ENCODE assay signal across 9 cellular contexts in the genomic region with DNA sequence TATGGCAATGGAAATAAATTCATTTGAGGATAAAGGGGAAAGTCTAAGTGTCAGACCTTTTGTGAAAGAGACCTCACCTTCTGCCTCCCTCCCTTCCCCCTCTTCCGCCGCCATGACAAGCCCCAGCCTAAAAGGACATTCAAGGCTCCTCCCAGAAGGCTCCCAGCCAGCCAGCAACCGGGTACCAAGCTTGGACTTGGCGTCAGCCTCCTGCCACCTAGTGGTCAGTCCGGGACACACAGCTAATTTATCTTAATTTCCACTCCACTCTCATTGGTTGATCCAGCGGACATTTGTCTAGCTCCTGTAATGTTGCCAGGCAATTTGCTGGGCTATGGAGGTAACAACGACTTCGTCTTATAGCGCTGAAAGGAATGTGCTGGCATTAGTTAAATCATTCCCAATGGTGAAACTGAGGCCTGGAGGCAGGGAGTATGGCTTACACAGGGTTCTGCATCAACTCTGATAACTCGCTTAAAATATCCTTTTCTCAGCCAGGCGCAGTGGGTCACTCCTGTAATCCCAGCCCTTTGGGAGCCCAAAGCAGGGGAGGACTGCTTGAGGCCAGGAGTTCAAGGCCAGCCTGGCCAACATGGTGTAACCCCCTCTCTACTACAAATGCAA. TPM values are rescaled to one million over a fixed set of nuclear protein-coding genes. Genes with fewer than 3 reads are reported as not detected.
DNase-seq lines count a peak whose midpoint lies in the region; ATAC-seq and TF ChIP-seq lines count a peak whose summit lies in the region.
"Had no signal": no experiment of that assay in that cellular context is flagged by ENCODE, and none has a peak within 500 bp of the region (broad histone marks: within the 10 kb centered on the region; RNA-seq: fewer than 3 reads in every experiment).

No MANE protein-coding gene starts in this region.

- DNase-seq in GM12865 (ENCODE audit: low read depth) = peak; percentile 91
- DNase-seq in NAMALWA (ENCODE audit: low spot score) = peak; percentile 90
- DNase-seq in SK-N-SH = peak; percentile 85
- DNase-seq in activated naive CD4-positive, alpha-beta T cell treated with anti-CD3 and anti-CD28 coated beads, Interleukin-2, amount 50 U/mL, for 72 hours (ENCODE audit: low spot score in 2 of 2) = peak; percentile 71 to 83
- peak; percentile 85 to 88 for DNase-seq in cardiac muscle cell (ENCODE audit: low read depth in 1 of 2, low spot score in 1 of 2)
- DNase-seq in progenitor cell of endocrine pancreas (ENCODE audit: low spot score, unreplicated experiment) = peak; percentile 71
- no peak for DNase-seq in NCI-H1105 (lab: John Stamatoyannopoulos, UW)

- no peak overlapping the region for H3K27ac Mint-ChIP-seq in activated naive CD4-positive, alpha-beta T cell treated with anti-CD3 and anti-CD28 coated beads, Interleukin-2, amount 50 U/mL, for 72 hours
- no peak overlapping the region for H3K27ac Mint-ChIP-seq in progenitor cell of endocrine pancreas

- TF ChIP-seq RAD21 in SK-N-SH (IDR thresholded peaks at IDR 0.05; ENCODE audit: low read length) = peak; percentile 86

- peak overlapping the region; percentile 39; the same call in 1 of the 2 replicates for H3K4me2 ChIP-seq in SK-N-SH

- H3K79me2 ChIP-seq in SK-N-SH (ENCODE audit: insufficient read depth) = no peaks in the 10 kb centered on the region

- no peaks in the 10 kb centered on the region for H3K36me3 Mint-ChIP-seq in activated naive CD4-positive, alpha-beta T cell treated with anti-CD3 and anti-CD28 coated beads, Interleukin-2, amount 50 U/mL, for 72 hours
- H3K36me3 Mint-ChIP-seq in progenitor cell of endocrine pancreas (ENCODE audit: insufficient read depth) = no peaks in the 10 kb centered on the region

- WGBS in SK-N-SH (ENCODE audit: low lambda C conversion rate) = 15% methylated on average over 11 of the region's 11 CpGs

- H4K20me1 ChIP-seq in SK-N-SH (ENCODE audit: insufficient read depth) = no peaks in the 10 kb centered on the region

- POLR2A ChIA-PET in SK-N-SH (lab: Yijun Ruan, JAX) = interaction anchor here (0.6 kb wide), 1 partner anchor 429 kb away, joined by 3 read pairs; no protein-coding TSS in a partner anchor

- no peak overlapping the region for H3K4me3 ChIP-seq in GM12865 (ENCODE audit: low read depth, low read length)
- peak overlapping the region in 1 of 2 experiments; percentile 14; a peak in 1 of 4 replicates for H3K4me3 ChIP-seq in SK-N-SH (ENCODE audit: low read depth in 2 of 2, low read length in 1 of 2)
- no peak overlapping the region for H3K4me3 ChIP-seq in cardiac muscle cell

- H3K4me3 Mint-ChIP-seq in progenitor cell of endocrine pancreas (ENCODE audit: low read depth) = no peak overlapping the region

- no peaks in the 10 kb centered on the region for H3K9me3 Mint-ChIP-seq in activated naive CD4-positive, alpha-beta T cell treated with anti-CD3 and anti-CD28 coated beads, Interleukin-2, amount 50 U/mL, for 72 hours
- H3K9me3 Mint-ChIP-seq in progenitor cell of endocrine pancreas (ENCODE audit: low read depth) = no peaks in the 10 kb centered on the region

- peak in 1 of 2 experiments; percentile 44; a peak in 1 of 4 replicates for TF ChIP-seq EP300 in SK-N-SH (IDR thresholded peaks at IDR 0.05; ENCODE audit: borderline replicate concordance in 1 of 2, low read depth in 1 of 2, low read length in 1 of 2)

- peak; percentile 86 for TF ChIP-seq CTCF in GM12865 (IDR thresholded peaks at IDR 0.05; ENCODE audit: insufficient read depth, low read depth, low read length, missing control alignments)
- peak; percentile 92 for TF ChIP-seq CTCF in SK-N-SH (IDR thresholded peaks at IDR 0.05)
- TF ChIP-seq CTCF in cardiac muscle cell (IDR thresholded peaks at IDR 0.05; ENCODE audit: low read depth, low read length) = peak; percentile 85
- peak; percentile 92 for TF ChIP-seq CTCF in progenitor cell of endocrine pancreas (IDR thresholded peaks at IDR 0.05; ENCODE audit: unreplicated experiment)

- H2AFZ ChIP-seq in SK-N-SH (ENCODE audit: low read depth) = peak overlapping the region; percentile 79

- no peaks in the 10 kb centered on the region for H3F3A ChIP-seq in SK-N-SH (replicated peaks; ENCODE audit: insufficient read depth)

- peak; percentile 94 for ATAC-seq in HG02571 (IDR thresholded peaks at IDR 0.05; ENCODE audit: unreplicated experiment)
- peak; percentile 96 to 97 for ATAC-seq in activated naive CD4-positive, alpha-beta T cell treated with anti-CD3 and anti-CD28 coated beads, Interleukin-2, amount 50 U/mL, for 72 hours

- peaks cover 3% of the 10 kb centered on the region for H3K27me3 Mint-ChIP-seq in progenitor cell of endocrine pancreas

- H3K27me3 ChIP-seq in SK-N-SH (ENCODE audit: insufficient read depth) = no peaks in the 10 kb centered on the region
- H3K27me3 ChIP-seq in cardiac muscle cell = no peaks in the 10 kb centered on the region

- H3K4me1 ChIP-seq in SK-N-SH (ENCODE audit: control insufficient read depth in 1 of 2, insufficient read depth in 2 of 2, low read depth in 1 of 2, low read length in 1 of 2) = no peaks in the 10 kb centered on the region; a peak in 1 of 4 replicates
- H3K4me1 ChIP-seq in cardiac muscle cell (ENCODE audit: low read depth) = no peaks in the 10 kb centered on the region

- no peaks in the 10 kb centered on the region for H3K9me2 ChIP-seq in SK-N-SH

- no peak overlapping the region for H3K9ac ChIP-seq in SK-N-SH

- H3K9me3 ChIP-seq in SK-N-SH (no peaks in the 10 kb centered on the region), cardiac muscle cell (ENCODE audit: low read depth) (no peaks in the 10 kb centered on the region)

- no peak overlapping the region for H3K27ac ChIP-seq in SK-N-SH (ENCODE audit: low read depth in 2 of 2, low read length in 1 of 2)
- no peak overlapping the region for H3K27ac ChIP-seq in cardiac muscle cell

- H3K36me3 ChIP-seq in SK-N-SH (replicated peaks in 1 of 2; ENCODE audit: control insufficient read depth in 1 of 2, insufficient read depth in 2 of 2, low read length in 1 of 2) (no peaks in the 10 kb centered on the region), cardiac muscle cell (no peaks in the 10 kb centered on the region)

- H3K4me1 Mint-ChIP-seq in progenitor cell of endocrine pancreas (ENCODE audit: low read depth) = peaks cover 2% of the 10 kb centered on the region

- CTCF ChIA-PET in SK-N-SH (lab: Yijun Ruan, JAX) = interaction anchor here (0.6 to 4.0 kb wide), 42 partner anchors 8 to 775 kb away, joined by 3 to 28 read pairs (median 4); a partner anchor contains a TSS

TF ChIP-seq in SK-N-SH, 30 proteins besides CTCF, POLR2A, EP300 and RAD21:
- TF ChIP-seq CHD2 (IDR thresholded peaks at IDR 0.05; ENCODE audit: low read length, partially characterized antibody) (peak; percentile 60), SMC3 (IDR thresholded peaks at IDR 0.05; ENCODE audit: low read depth, low read length) (peak; percentile 81), TCF12 (IDR thresholded peaks at IDR 0.05) (no peak), GABPA (IDR thresholded peaks at IDR 0.05; ENCODE audit: low read depth) (no peak), RFX5 (IDR thresholded peaks at IDR 0.05; ENCODE audit: low read length) (peak; percentile 87), YY1 (IDR thresholded peaks at IDR 0.05; ENCODE audit: low read depth) (peak; percentile 78), FOXJ3 (CRISPR knock-in tag; IDR thresholded peaks at IDR 0.05) (no peak), NFIC (IDR thresholded peaks at IDR 0.05; ENCODE audit: borderline replicate concordance) (peak; percentile 37; the same call in 1 of the 2 replicates), MXI1 (IDR thresholded peaks at IDR 0.05; ENCODE audit: low read depth, low read length) (0 out of 2 replicates have a peak, but pooled peaks have one; percentile 18), FOXM1 (IDR thresholded peaks at IDR 0.05; ENCODE audit: low read depth) (no peak), TAF1 (IDR thresholded peaks at IDR 0.05; ENCODE audit: borderline replicate concordance, low read depth, low read length) (0 out of 2 replicates have a peak, but pooled peaks have one; percentile 32)
- TF ChIP-seq, protein P1, sequence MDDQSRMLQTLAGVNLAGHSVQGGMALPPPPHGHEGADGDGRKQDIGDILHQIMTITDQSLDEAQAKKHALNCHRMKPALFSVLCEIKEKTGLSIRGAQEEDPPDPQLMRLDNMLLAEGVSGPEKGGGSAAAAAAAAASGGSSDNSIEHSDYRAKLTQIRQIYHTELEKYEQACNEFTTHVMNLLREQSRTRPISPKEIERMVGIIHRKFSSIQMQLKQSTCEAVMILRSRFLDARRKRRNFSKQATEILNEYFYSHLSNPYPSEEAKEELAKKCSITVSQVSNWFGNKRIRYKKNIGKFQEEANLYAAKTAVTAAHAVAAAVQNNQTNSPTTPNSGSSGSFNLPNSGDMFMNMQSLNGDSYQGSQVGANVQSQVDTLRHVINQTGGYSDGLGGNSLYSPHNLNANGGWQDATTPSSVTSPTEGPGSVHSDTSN (IDR thresholded peaks at IDR 0.05) = peak; percentile 88
- TF ChIP-seq, protein P2, sequence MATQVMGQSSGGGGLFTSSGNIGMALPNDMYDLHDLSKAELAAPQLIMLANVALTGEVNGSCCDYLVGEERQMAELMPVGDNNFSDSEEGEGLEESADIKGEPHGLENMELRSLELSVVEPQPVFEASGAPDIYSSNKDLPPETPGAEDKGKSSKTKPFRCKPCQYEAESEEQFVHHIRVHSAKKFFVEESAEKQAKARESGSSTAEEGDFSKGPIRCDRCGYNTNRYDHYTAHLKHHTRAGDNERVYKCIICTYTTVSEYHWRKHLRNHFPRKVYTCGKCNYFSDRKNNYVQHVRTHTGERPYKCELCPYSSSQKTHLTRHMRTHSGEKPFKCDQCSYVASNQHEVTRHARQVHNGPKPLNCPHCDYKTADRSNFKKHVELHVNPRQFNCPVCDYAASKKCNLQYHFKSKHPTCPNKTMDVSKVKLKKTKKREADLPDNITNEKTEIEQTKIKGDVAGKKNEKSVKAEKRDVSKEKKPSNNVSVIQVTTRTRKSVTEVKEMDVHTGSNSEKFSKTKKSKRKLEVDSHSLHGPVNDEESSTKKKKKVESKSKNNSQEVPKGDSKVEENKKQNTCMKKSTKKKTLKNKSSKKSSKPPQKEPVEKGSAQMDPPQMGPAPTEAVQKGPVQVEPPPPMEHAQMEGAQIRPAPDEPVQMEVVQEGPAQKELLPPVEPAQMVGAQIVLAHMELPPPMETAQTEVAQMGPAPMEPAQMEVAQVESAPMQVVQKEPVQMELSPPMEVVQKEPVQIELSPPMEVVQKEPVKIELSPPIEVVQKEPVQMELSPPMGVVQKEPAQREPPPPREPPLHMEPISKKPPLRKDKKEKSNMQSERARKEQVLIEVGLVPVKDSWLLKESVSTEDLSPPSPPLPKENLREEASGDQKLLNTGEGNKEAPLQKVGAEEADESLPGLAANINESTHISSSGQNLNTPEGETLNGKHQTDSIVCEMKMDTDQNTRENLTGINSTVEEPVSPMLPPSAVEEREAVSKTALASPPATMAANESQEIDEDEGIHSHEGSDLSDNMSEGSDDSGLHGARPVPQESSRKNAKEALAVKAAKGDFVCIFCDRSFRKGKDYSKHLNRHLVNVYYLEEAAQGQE (IDR thresholded peaks at IDR 0.05; ENCODE audit: low read depth, low read length) = no peak

RNA-seq across cellular contexts. Expression of a gene that starts 19.3 kb away (rescaled TPM):
- polyA plus RNA-seq in SK-N-SH (2012; rRNA removed) (0.03 TPM in 1 of 2 replicates, not detected in the other), cardiac muscle cell (not detected in 2 replicates)
- polyA plus RNA-seq in SK-N-SH (2012; cell fraction: cytosol; rRNA removed) = not detected in 2 replicates
- not detected in 2 replicates for polyA plus RNA-seq in SK-N-SH (2012; cell fraction: nucleus; rRNA removed)
- total RNA-seq in activated naive CD4-positive, alpha-beta T cell treated with anti-CD3 and anti-CD28 coated beads, Interleukin-2, amount 50 U/mL, for 72 hours = not detected
- total RNA-seq in cardiac muscle cell (not detected in 2 replicates), progenitor cell of endocrine pancreas (not detected in 2 replicates)
- total RNA-seq: temporal lobe had no signal
